ENCODE assay signal across 18 cellular contexts in genomic region chr10:87089746-87090145, GRCh38. TPM values are rescaled to one million over a fixed set of nuclear protein-coding genes. Genes with fewer than 3 reads are reported as not detected.
DNase-seq lines count a peak whose midpoint lies in the region; ATAC-seq and TF ChIP-seq lines count a peak whose summit lies in the region.
"Had no signal": no experiment of that assay in that cellular context is flagged by ENCODE, and none has a peak within 500 bp of the region (broad histone marks: within the 10 kb centered on the region; RNA-seq: fewer than 3 reads in every experiment).

No MANE protein-coding gene starts in this region.

- H3K4me3 Mint-ChIP-seq in stimulated activated naive CD8-positive, alpha-beta T cell treated with anti-CD3 and anti-CD28 coated beads, Interleukin-15, Interleukin-2, amounts not matched to agents 100 ng/mL and 50 ng/mL, for 24 hours: peak overlapping the region; percentile 0
- H3K4me3 Mint-ChIP-seq: CD14-positive monocyte had no signal

- no peak for DNase-seq in stimulated activated naive CD8-positive, alpha-beta T cell treated with anti-CD3 and anti-CD28 coated beads, Interleukin-15, Interleukin-2, amounts not matched to agents 100 U/mL and 50 U/mL, for 24 hours
- no peak for DNase-seq in adrenal gland
- no peak for DNase-seq in NCI-H1436 (lab: John Stamatoyannopoulos, UW)
- no peak for DNase-seq in NCI-H2171 treated with DMSO at 0.1 percent for 48 hours (lab: John Stamatoyannopoulos, UW)
- no peak for DNase-seq in H4 (ENCODE audit: low spot score)
- DNase-seq: Calu3, KG1, MM.1S, NCI-H1105 treated with DMSO at 0.1 percent for 48 hours, NCI-H1930, NCI-H510A treated with DMSO at 0.1 percent for 48 hours, SIG-M5 had no signal

- intact Hi-C loops in adrenal gland (cut with DNase I): no loop called here

- H3K27me3 Mint-ChIP-seq in stimulated activated naive CD8-positive, alpha-beta T cell treated with anti-CD3 and anti-CD28 coated beads, Interleukin-15, Interleukin-2, amounts not matched to agents 100 ng/mL and 50 ng/mL, for 24 hours: no peaks in the 10 kb centered on the region

- H3K36me3 Mint-ChIP-seq in stimulated activated naive CD8-positive, alpha-beta T cell treated with anti-CD3 and anti-CD28 coated beads, Interleukin-15, Interleukin-2, amounts not matched to agents 100 ng/mL and 50 ng/mL, for 24 hours (ENCODE audit: low read depth): peaks cover 71% of the 10 kb centered on the region

- 64 to 75% (median 66%) methylated on average over 4 of the region's 4 CpGs for WGBS in adrenal gland, 4 donors
- WGBS in liver: 55% methylated on average over 4 of the region's 4 CpGs

- H3K9ac ChIP-seq in liver (ENCODE audit: low read depth in 1 of 2, low read length in 2 of 2): peak overlapping the region in 1 of 2 donors; percentile 92

- no peak for TF ChIP-seq POLR2A in adrenal gland (IDR thresholded peaks at IDR 0.05)

- no peaks in the 10 kb centered on the region for H3K9me3 Mint-ChIP-seq in stimulated activated naive CD8-positive, alpha-beta T cell treated with anti-CD3 and anti-CD28 coated beads, Interleukin-15, Interleukin-2, amounts not matched to agents 100 ng/mL and 50 ng/mL, for 24 hours
- H3K9me3 Mint-ChIP-seq: CD14-positive monocyte had no signal

- H3K36me3 ChIP-seq in adrenal gland (replicated peaks in 1 of 2) (no peaks in the 10 kb centered on the region), liver (ENCODE audit: control insufficient read depth in 4 of 4, insufficient read depth in 3 of 4, low read depth in 1 of 4, low read length in 3 of 4) (peaks cover 0 to 5% (median 4%) of the 10 kb centered on the region in 4 donors)

- H3K27me3 ChIP-seq in adrenal gland: no peaks in the 10 kb centered on the region
- H3K27me3 ChIP-seq in liver (ENCODE audit: control insufficient read depth in 4 of 4, insufficient read depth in 4 of 4, low read length in 3 of 4): no peaks in the 10 kb centered on the region

- no peak for ATAC-seq in stimulated activated naive CD8-positive, alpha-beta T cell treated with anti-CD3 and anti-CD28 coated beads, Interleukin-15, Interleukin-2, amounts not matched to agents 100 U/mL and 50 U/mL, for 24 hours
- no peak for ATAC-seq in HG03039 (IDR thresholded peaks at IDR 0.05; ENCODE audit: unreplicated experiment)
- ATAC-seq: A549, HCT116 had no signal

- H3K27ac Mint-ChIP-seq in stimulated activated naive CD8-positive, alpha-beta T cell treated with anti-CD3 and anti-CD28 coated beads, Interleukin-15, Interleukin-2, amounts not matched to agents 100 ng/mL and 50 ng/mL, for 24 hours: no peak overlapping the region

- H3K9me3 ChIP-seq in adrenal gland (replicated peaks in 1 of 3) (no peaks in the 10 kb centered on the region), liver (ENCODE audit: control insufficient read depth in 4 of 4, low read length in 3 of 4) (no peaks in the 10 kb centered on the region)
- H3K9me3 ChIP-seq: A549 had no signal

- H3K27ac ChIP-seq in adrenal gland (peak overlapping the region in 3 of 5 donors; percentile 23 to 56 (median 32)), liver (ENCODE audit: low read depth in 1 of 2, low read length in 2 of 2) (peak overlapping the region; percentile 43 to 47)
- H3K27ac ChIP-seq: A549 had no signal

- TF ChIP-seq RAD21 in liver (IDR thresholded peaks at IDR 0.05): no peak

- H3K4me1 Mint-ChIP-seq in stimulated activated naive CD8-positive, alpha-beta T cell treated with anti-CD3 and anti-CD28 coated beads, Interleukin-15, Interleukin-2, amounts not matched to agents 100 ng/mL and 50 ng/mL, for 24 hours (ENCODE audit: low read depth): peaks cover 85% of the 10 kb centered on the region

- no peak overlapping the region for H3K4me3 ChIP-seq in adrenal gland
- peak overlapping the region in 1 of 3 donors; percentile 27 for H3K4me3 ChIP-seq in liver (ENCODE audit: low read depth in 1 of 3, low read length in 3 of 3)
- H3K4me3 ChIP-seq: A549 had no signal

- TF ChIP-seq CTCF in adrenal gland (IDR thresholded peaks at IDR 0.05) (no peak), liver (IDR thresholded peaks at IDR 0.05; ENCODE audit: low read depth, low read length, missing input control) (no peak)

- peaks cover 25 to 59% of the 10 kb centered on the region in 2 donors for H3K4me1 ChIP-seq in adrenal gland (replicated peaks in 1 of 2)
- peaks cover 17 to 43% (median 24%) of the 10 kb centered on the region in 4 donors for H3K4me1 ChIP-seq in liver (ENCODE audit: control insufficient read depth in 4 of 4, insufficient read depth in 4 of 4, low read length in 3 of 4)

TF ChIP-seq in liver, 16 proteins besides CTCF, POLR2A, EP300 and RAD21:
- no peak for TF ChIP-seq RXRA (IDR thresholded peaks at IDR 0.05)
- no peak for TF ChIP-seq SP1 (IDR thresholded peaks at IDR 0.05)
- no peak for TF ChIP-seq HNF4G (IDR thresholded peaks at IDR 0.05)
- TF ChIP-seq TAF1 (conservative IDR thresholded peaks at IDR 0.05): no peak
- TF ChIP-seq, protein P1, sequence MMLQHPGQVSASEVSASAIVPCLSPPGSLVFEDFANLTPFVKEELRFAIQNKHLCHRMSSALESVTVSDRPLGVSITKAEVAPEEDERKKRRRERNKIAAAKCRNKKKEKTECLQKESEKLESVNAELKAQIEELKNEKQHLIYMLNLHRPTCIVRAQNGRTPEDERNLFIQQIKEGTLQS (IDR thresholded peaks at IDR 0.05): no peak
- TF ChIP-seq HNF4A (conservative IDR thresholded peaks at IDR 0.05): no peak
- TF ChIP-seq EGR1 (IDR thresholded peaks at IDR 0.05; ENCODE audit: low read depth in 2 of 2): no peak
- TF ChIP-seq REST (IDR thresholded peaks at IDR 0.05): no peak
- TF ChIP-seq FOXA2 (IDR thresholded peaks at IDR 0.05): no peak
- TF ChIP-seq NR2F2 (IDR thresholded peaks at IDR 0.05): no peak
- no peak for TF ChIP-seq YY1 (IDR thresholded peaks at IDR 0.05)
- TF ChIP-seq, protein P2, sequence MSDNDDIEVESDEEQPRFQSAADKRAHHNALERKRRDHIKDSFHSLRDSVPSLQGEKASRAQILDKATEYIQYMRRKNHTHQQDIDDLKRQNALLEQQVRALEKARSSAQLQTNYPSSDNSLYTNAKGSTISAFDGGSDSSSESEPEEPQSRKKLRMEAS (IDR thresholded peaks at IDR 0.05): no peak
- TF ChIP-seq GABPA (IDR thresholded peaks at IDR 0.05 in 1 of 2, conservative IDR thresholded peaks at IDR 0.05 in 1 of 2): no peak
- no peak for TF ChIP-seq JUND (IDR thresholded peaks at IDR 0.05)
- no peak for TF ChIP-seq FOXA1 (IDR thresholded peaks at IDR 0.05)
TF ChIP-seq in liver: peak in this region for 0.

RNA-seq across cellular contexts. Expression of gene GLUD1, which starts 4.9 kb away (rescaled TPM):
- total RNA-seq in adrenal gland (100 to 1,000 TPM; 159 to 279 (median 212) TPM), liver (100 to 1,000 TPM; 434 to 601 TPM)
- polyA plus RNA-seq in adrenal gland (100 to 1,000 TPM in 1 of 3 donors, 10 to 100 TPM in 2; 58.2 to 290 (median 80.9) TPM), liver (100 to 1,000 TPM; 335 to 400 TPM)
- total RNA-seq in H4 (2014; rRNA removed; shearing (Covaris generic)): 111 and 119 TPM in 2 replicates

RNA-seq across cellular contexts. Expression of gene SHLD2, which starts 5.3 kb away (rescaled TPM):
- total RNA-seq in adrenal gland: 10 to 100 TPM; 22.8 to 49.9 (median 38.8) TPM
- 10 to 100 TPM; 18.3 to 64.9 (median 31.5) TPM for polyA plus RNA-seq in adrenal gland
- total RNA-seq in liver: 10 to 100 TPM; 11.7 to 39.5 TPM
- polyA plus RNA-seq in liver: 10 to 100 TPM; 17.4 to 32.3 TPM
- total RNA-seq in H4 (2014; rRNA removed; shearing (Covaris generic)): 16.7 and 17.2 TPM in 2 replicates
